In genomic region chr20:59007758-59008511, GRCh38 we compare ENCODE assay signal across 9 cellular contexts. TPM values are rescaled to one million over a fixed set of nuclear protein-coding genes. Genes with fewer than 3 reads are reported as not detected.
DNase-seq lines count a peak whose midpoint lies in the region; ATAC-seq, FAIRE-seq and TF ChIP-seq lines count a peak whose summit lies in the region.
"Had no signal": no experiment of that assay in that cellular context is flagged by ENCODE, and none has a peak within 500 bp of the region (broad histone marks: within the 10 kb centered on the region; RNA-seq: fewer than 3 reads in every experiment).

No MANE protein-coding gene starts in this region.

- H3K4me2 ChIP-seq in IMR-90 (ENCODE audit: low read depth, low read length), result no peak overlapping the region
- peak overlapping the region; percentile 93 for H3K4me2 ChIP-seq in astrocyte (ENCODE audit: low read length)
- H3K4me2 ChIP-seq: KMS-11 had no signal

- H3K14ac ChIP-seq in IMR-90 (replicated peaks; ENCODE audit: low read depth, low read length), result no peak overlapping the region

- FAIRE-seq in astrocyte (lab: Jason Lieb, UNC), result no peak

- in situ Hi-C loops in IMR-90 (cut with MboI; ENCODE audit: low sequenced_read_pairs), result no loop called here

- H3K27ac ChIP-seq in IMR-90 (ENCODE audit: insufficient read depth, low read length) (no peak overlapping the region), astrocyte (ENCODE audit: low read depth, low read length) (no peak overlapping the region)
- H3K27ac ChIP-seq: KMS-11 had no signal

- no peak overlapping the region for H3K9ac ChIP-seq in IMR-90 (ENCODE audit: low read depth, low read length)
- peak overlapping the region; percentile 83 for H3K9ac ChIP-seq in astrocyte (ENCODE audit: low read length)
- H3K9ac ChIP-seq: KMS-11 had no signal

- H3K4me3 ChIP-seq in IMR-90 (ENCODE audit: insufficient read depth, low read depth, low read length) (no peak overlapping the region), astrocyte (ENCODE audit: insufficient read depth, low read depth, low read length) (no peak overlapping the region)

- no peak overlapping the region for H2AK5ac ChIP-seq in IMR-90 (ENCODE audit: low read depth, low read length)

- H2BK20ac ChIP-seq in IMR-90 (ENCODE audit: low read depth, low read length), result no peak overlapping the region

- H4K5ac ChIP-seq in IMR-90 (ENCODE audit: low read depth, low read length), result peak overlapping the region; percentile 15; the same call in 1 of the 2 replicates

- H3K18ac ChIP-seq in IMR-90 (ENCODE audit: low read depth, low read length), result no peak overlapping the region

- peaks cover 20% of the 10 kb centered on the region for H3K4me1 ChIP-seq in IMR-90 (ENCODE audit: control insufficient read depth, insufficient read depth, low read length)
- H3K4me1 ChIP-seq in astrocyte (ENCODE audit: insufficient read depth, low read length), result peaks cover 40% of the 10 kb centered on the region

- no peak overlapping the region for H2BK120ac ChIP-seq in IMR-90 (ENCODE audit: low read depth, low read length)

- peak overlapping the region; percentile 34 for H3K27ac Mint-ChIP-seq in astrocyte (ENCODE audit: unreplicated experiment)

- 89% methylated on average over 11 of the region's 20 CpGs; no CpG with 5 or more reads in 1 of the 2 experiments for WGBS in IMR-90 (ENCODE audit: extremely low coverage in 2 of 2, insufficient read length in 1 of 2), 2 experiments

- POLR2A ChIA-PET in IMR-90 (lab: Charles Lee; ENCODE audit: unreplicated experiment), result no interaction called here

- no peaks in the 10 kb centered on the region for H3K27me3 Mint-ChIP-seq in astrocyte (ENCODE audit: low read depth, unreplicated experiment)

- H3K4ac ChIP-seq in IMR-90 (ENCODE audit: low read depth, low read length), result 0 out of 2 replicates have a peak overlapping the region, but pooled peaks have one; percentile 33

- no peak overlapping the region for H3K23ac ChIP-seq in IMR-90 (ENCODE audit: low read depth, low read length)

- dilution Hi-C loops in IMR-90 (cut with HindIII; ENCODE audit: low sequenced_read_pairs, unreplicated experiment), result no loop called here

- ATAC-seq in GM21390 (IDR thresholded peaks at IDR 0.05; ENCODE audit: unreplicated experiment) (peak; percentile 33), IMR-90 (ENCODE audit: low read depth) (no peak)

- TF ChIP-seq RAD21 in IMR-90 (IDR thresholded peaks at IDR 0.05; ENCODE audit: low read length), result no peak

- H2AFZ ChIP-seq in IMR-90 (replicated peaks; ENCODE audit: low read length, poor library complexity), result peak overlapping the region; percentile 94
- peak overlapping the region; percentile 69 for H2AFZ ChIP-seq in astrocyte (ENCODE audit: low read depth, low read length)

- no TSS peak for BruUV-seq in IMR-90 (replicated peaks; lab: Mats Ljungman, UMichigan)

- intact Hi-C loops in IMR-90 (cut with micrococcal nuclease), result no loop called here

- DNase-seq in GDM1 (lab: John Stamatoyannopoulos, UW) (peak; percentile 72), IMR-90 (no peak), astrocyte (ENCODE audit: low read depth) (no peak), medulla oblongata (ENCODE audit: extremely low spot score) (peak; percentile 72), NK-92 (lab: John Stamatoyannopoulos, UW; ENCODE audit: unreplicated experiment) (no peak), iPS-NIHi11 (ENCODE audit: low spot score) (no peak)
- no peak for DNase-seq in stimulated activated CD4-positive, alpha-beta T cell treated with anti-CD3 and anti-CD28 coated beads, Interleukin-4, amount 100 ng/mL, for 4 hours

- TF ChIP-seq POLR2A in IMR-90 (IDR thresholded peaks at IDR 0.05; ENCODE audit: low read depth, low read length), result no peak

- H3K56ac ChIP-seq in IMR-90 (ENCODE audit: extremely low read depth, insufficient read depth, low read length), result no peak overlapping the region

- no peaks in the 10 kb centered on the region for H3K9me3 ChIP-seq in IMR-90 (ENCODE audit: control insufficient read depth, insufficient read depth, low read length)
- no peaks in the 10 kb centered on the region for H3K9me3 ChIP-seq in astrocyte (ENCODE audit: insufficient read depth, low read depth, low read length)

- peaks cover 10 to 34% of the 10 kb centered on the region in 2 experiments; a peak in 3 of 4 replicates for H3K79me1 ChIP-seq in IMR-90 (ENCODE audit: low read depth in 1 of 2, low read length in 2 of 2)

- no peak overlapping the region for H2BK15ac ChIP-seq in IMR-90 (ENCODE audit: low read depth, low read length)

- H3K36me3 Mint-ChIP-seq in astrocyte (ENCODE audit: low read depth, unreplicated experiment), result peaks cover 8% of the 10 kb centered on the region

- peaks cover 28% of the 10 kb centered on the region for H3K79me2 ChIP-seq in astrocyte (ENCODE audit: insufficient read depth, low read length)

- H3K9me1 ChIP-seq in IMR-90 (ENCODE audit: insufficient read depth, low read length), result peaks cover 15% of the 10 kb centered on the region; the same call in 1 of the 2 replicates

- no peak overlapping the region for H3K4me3 Mint-ChIP-seq in astrocyte (ENCODE audit: unreplicated experiment)

- no peak overlapping the region for H4K91ac ChIP-seq in IMR-90 (ENCODE audit: insufficient read depth, low read depth, low read length)

- H4K8ac ChIP-seq in IMR-90 (ENCODE audit: low read depth in 2 of 2, low read length in 2 of 2), result peak overlapping the region; percentile 47 to 70; a peak in 2 of 4 replicates

- H3K9me3 Mint-ChIP-seq in astrocyte (ENCODE audit: unreplicated experiment), result no peaks in the 10 kb centered on the region

- H3K36me3 ChIP-seq in IMR-90 (ENCODE audit: control insufficient read depth, insufficient read depth, low read length) (no peaks in the 10 kb centered on the region), astrocyte (ENCODE audit: insufficient read depth, low read length) (no peaks in the 10 kb centered on the region)

- peaks cover 28% of the 10 kb centered on the region for H3K4me1 Mint-ChIP-seq in astrocyte (ENCODE audit: low read depth, unreplicated experiment)

- no peak overlapping the region for H2BK5ac ChIP-seq in IMR-90 (ENCODE audit: low read depth, low read length, poor library complexity, severe bottlenecking)

- H4K20me1 ChIP-seq in IMR-90 (ENCODE audit: insufficient read depth, low read length) (no peaks in the 10 kb centered on the region; the same call in 1 of the 2 replicates), astrocyte (ENCODE audit: insufficient read depth, low read length) (peaks cover 23% of the 10 kb centered on the region)

- no peak for TF ChIP-seq CTCF in IMR-90 (conservative IDR thresholded peaks at IDR 0.05; ENCODE audit: low read depth, low read length)
- no peak for TF ChIP-seq CTCF in astrocyte (IDR thresholded peaks at IDR 0.05; ENCODE audit: insufficient read depth, low read depth, low read length)

- H3K27me3 ChIP-seq in IMR-90 (ENCODE audit: control insufficient read depth, insufficient read depth, low read length), result no peaks in the 10 kb centered on the region
- H3K27me3 ChIP-seq in astrocyte (ENCODE audit: insufficient read depth, low read length), result no peaks in the 10 kb centered on the region

- CTCF ChIA-PET in IMR-90 (lab: Yijun Ruan, JAX), result no interaction called here

- H2AK9ac ChIP-seq in IMR-90 (replicated peaks; ENCODE audit: low read depth, low read length, poor library complexity), result no peak overlapping the region

TF ChIP-seq in IMR-90, 13 proteins besides CTCF, POLR2A, EP300 and RAD21 (continues in another document):
- TF ChIP-seq MAZ (IDR thresholded peaks at IDR 0.05; ENCODE audit: borderline replicate concordance, low read depth, low read length) (no peak), CHD1 (IDR thresholded peaks at IDR 0.05; ENCODE audit: low read depth, low read length) (no peak), MXI1 (IDR thresholded peaks at IDR 0.05; ENCODE audit: borderline replicate concordance, low read depth, low read length) (no peak), SMC3 (IDR thresholded peaks at IDR 0.05; ENCODE audit: low read depth, low read length) (no peak), FOS (IDR thresholded peaks at IDR 0.05; ENCODE audit: low read depth, low read length) (no peak), NFE2L2 (IDR thresholded peaks at IDR 0.05; ENCODE audit: low read depth, low read length) (no peak), RCOR1 (IDR thresholded peaks at IDR 0.05; ENCODE audit: insufficient replicate concordance, low read length) (no peak), RFX5 (IDR thresholded peaks at IDR 0.05; ENCODE audit: low read depth, low read length) (no peak), BHLHE40 (IDR thresholded peaks at IDR 0.05; ENCODE audit: low read depth, low read length) (no peak), MAFK (IDR thresholded peaks at IDR 0.05; ENCODE audit: low read depth, low read length) (no peak), CEBPB (IDR thresholded peaks at IDR 0.05; ENCODE audit: low read depth, low read length) (no peak)

RNA-seq across cellular contexts. Expression of gene CTSZ, which starts 0.9 kb away (rescaled TPM):
- total RNA-seq in IMR-90 (2012; rRNA removed) (43.6 and 46.1 TPM in 2 replicates), astrocyte (112 and 126 TPM in 2 replicates)
- 82.8 and 88.5 TPM in 2 replicates for polyA plus RNA-seq in IMR-90 (2012; rRNA removed)
- 78.1 and 134 TPM in 2 replicates for polyA plus RNA-seq in IMR-90 (2012; cell fraction: cytosol; rRNA removed)
- 37.6 and 39.3 TPM in 2 replicates for polyA plus RNA-seq in IMR-90 (2012; cell fraction: nucleus; rRNA removed; ENCODE audit: low replicate concordance)

RNA-seq across cellular contexts. Expression of gene TUBB1, which starts 11.3 kb away (rescaled TPM):
- total RNA-seq in IMR-90 (2012; rRNA removed), result not detected in 2 replicates
- polyA plus RNA-seq in IMR-90 (2012; rRNA removed), result not detected in 2 replicates
- polyA plus RNA-seq in IMR-90 (2012; cell fraction: cytosol; rRNA removed), result not detected in 2 replicates
- 0.02 TPM in 1 of 2 replicates, not detected in the other for polyA plus RNA-seq in IMR-90 (2012; cell fraction: nucleus; rRNA removed; ENCODE audit: low replicate concordance)
- total RNA-seq in astrocyte, result not detected in 2 replicates

RNA-seq across cellular contexts. Expression of gene ATP5F1E, which starts 24.2 kb away (rescaled TPM):
- total RNA-seq in IMR-90 (2012; rRNA removed) (3.8 and 12.2 TPM in 2 replicates), astrocyte (91.0 and 94.4 TPM in 2 replicates)
- polyA plus RNA-seq in IMR-90 (2012; rRNA removed), result 34.5 and 42.6 TPM in 2 replicates
- polyA plus RNA-seq in IMR-90 (2012; cell fraction: cytosol; rRNA removed), result 9.0 and 19.1 TPM in 2 replicates
- polyA plus RNA-seq in IMR-90 (2012; cell fraction: nucleus; rRNA removed; ENCODE audit: low replicate concordance), result 1.8 and 10.5 TPM in 2 replicates

RNA-seq across cellular contexts. Expression of gene NELFCD, which starts 26.9 kb away (rescaled TPM):
- total RNA-seq in IMR-90 (2012; rRNA removed), result 82.2 and 94.1 TPM in 2 replicates
- 85.7 and 88.9 TPM in 2 replicates for polyA plus RNA-seq in IMR-90 (2012; rRNA removed)
- polyA plus RNA-seq in IMR-90 (2012; cell fraction: cytosol; rRNA removed), result 41.7 and 69.9 TPM in 2 replicates
- 137 and 278 TPM in 2 replicates for polyA plus RNA-seq in IMR-90 (2012; cell fraction: nucleus; rRNA removed; ENCODE audit: low replicate concordance)
- 56.7 and 70.4 TPM in 2 replicates for total RNA-seq in astrocyte

RNA-seq across cellular contexts. Expression of gene PRELID3B, which starts 34.7 kb away (rescaled TPM):
- total RNA-seq in IMR-90 (2012; rRNA removed) (41.9 and 80.8 TPM in 2 replicates), astrocyte (55.1 and 68.8 TPM in 2 replicates)
- 18.0 and 24.8 TPM in 2 replicates for polyA plus RNA-seq in IMR-90 (2012; rRNA removed)
- polyA plus RNA-seq in IMR-90 (2012; cell fraction: cytosol; rRNA removed), result 3.3 and 4.8 TPM in 2 replicates
- 1.4 and 8.0 TPM in 2 replicates for polyA plus RNA-seq in IMR-90 (2012; cell fraction: nucleus; rRNA removed; ENCODE audit: low replicate concordance)

Comparison
In these comparisons a context has a peak if more than half of its experiments do, and no peak if none do; other contexts are left out.
1. DNase-seq: peak in GDM1 (single experiment) and medulla oblongata (single experiment); none in IMR-90 (single experiment), astrocyte (single experiment), stimulated activated CD4-positive, alpha-beta T cell treated with anti-CD3 and anti-CD28 coated beads, Interleukin-4, amount 100 ng/mL, for 4 hours (0 of 2), NK-92 (single experiment) and iPS-NIHi11 (single experiment).